In genomic region chr17:37067555-37068111, GRCh38 we compare ENCODE assay signal across 1 cellular context.
TF ChIP-seq lines count a peak whose summit lies in the region.

No MANE protein-coding gene starts in this region.

TF ChIP-seq in HepG2, 621 proteins besides CTCF, POLR2A, EP300 and RAD21 (continued from another document and continues in another):
- TF ChIP-seq AHDC1 (CRISPR knock-in tag; IDR thresholded peaks at IDR 0.05; ENCODE audit: borderline replicate concordance) (0 out of 2 replicates have a peak, but pooled peaks have one; percentile 18), ZNF17 (CRISPR knock-in tag; IDR thresholded peaks at IDR 0.05) (no peak), RBAK (CRISPR knock-in tag; IDR thresholded peaks at IDR 0.05) (no peak), MXD3 (CRISPR knock-in tag; IDR thresholded peaks at IDR 0.05) (peak; percentile 41; the same call in 1 of the 2 replicates), SKIL (CRISPR knock-in tag; IDR thresholded peaks at IDR 0.05; ENCODE audit: borderline replicate concordance) (0 out of 2 replicates have a peak, but pooled peaks have one; percentile 29), MAZ (IDR thresholded peaks at IDR 0.05; ENCODE audit: borderline replicate concordance, low read depth, low read length) (no peak), MAZ (CRISPR knock-in tag; IDR thresholded peaks at IDR 0.05; ENCODE audit: low read depth) (no peak), ZNF329 (CRISPR knock-in tag; IDR thresholded peaks at IDR 0.05; ENCODE audit: low read depth) (0 out of 2 replicates have a peak, but pooled peaks have one; percentile 53), HNF4A (CRISPR knock-in tag; IDR thresholded peaks at IDR 0.05) (peak; percentile 38; the same call in 1 of the 2 replicates), PRDM15 (CRISPR knock-in tag; IDR thresholded peaks at IDR 0.05) (peak; percentile 83), ZSCAN29 (CRISPR knock-in tag; conservative IDR thresholded peaks at IDR 0.05) (0 out of 2 replicates have a peak, but pooled peaks have one; percentile 5), FOXO1 (CRISPR knock-in tag; IDR thresholded peaks at IDR 0.05) (peak; percentile 80), ATF7 (IDR thresholded peaks at IDR 0.05) (no peak), ATF7 (CRISPR knock-in tag; IDR thresholded peaks at IDR 0.05) (0 out of 2 replicates have a peak, but pooled peaks have one; percentile 21), ZNF709 (CRISPR knock-in tag; IDR thresholded peaks at IDR 0.05) (no peak), FOXP4 (CRISPR knock-in tag; IDR thresholded peaks at IDR 0.05) (peak; percentile 90), MAF1 (CRISPR knock-in tag; IDR thresholded peaks at IDR 0.05; ENCODE audit: borderline replicate concordance) (no peak), MLXIP (CRISPR knock-in tag; IDR thresholded peaks at IDR 0.05; ENCODE audit: borderline replicate concordance) (no peak), ATF6 (CRISPR knock-in tag; conservative IDR thresholded peaks at IDR 0.05) (no peak), ZNF644 (CRISPR knock-in tag; IDR thresholded peaks at IDR 0.05; ENCODE audit: low read depth) (peak; percentile 48; the same call in 1 of the 2 replicates), ESRRA (CRISPR knock-in tag; IDR thresholded peaks at IDR 0.05; ENCODE audit: low read depth) (peak; percentile 33; the same call in 1 of the 2 replicates), ZNF878 (CRISPR knock-in tag; IDR thresholded peaks at IDR 0.05) (peak; percentile 82), CEBPB (IDR thresholded peaks at IDR 0.05; ENCODE audit: borderline replicate concordance, low read depth, low read length) (no peak), ZNF24 (IDR thresholded peaks at IDR 0.05) (no peak), DMAP1 (CRISPR knock-in tag; IDR thresholded peaks at IDR 0.05) (0 out of 2 replicates have a peak, but pooled peaks have one; percentile 50), MXD1 (CRISPR knock-in tag; IDR thresholded peaks at IDR 0.05) (peak; percentile 55), ZGPAT (CRISPR knock-in tag; IDR thresholded peaks at IDR 0.05) (peak; percentile 58; the same call in 1 of the 2 replicates), MTA1 (CRISPR knock-in tag; IDR thresholded peaks at IDR 0.05; ENCODE audit: borderline replicate concordance) (0 out of 2 replicates have a peak, but pooled peaks have one; percentile 12), ZNF343 (CRISPR knock-in tag; IDR thresholded peaks at IDR 0.05) (0 out of 2 replicates have a peak, but pooled peaks have one; percentile 30), LCORL (IDR thresholded peaks at IDR 0.05) (no peak), LCORL (CRISPR knock-in tag; IDR thresholded peaks at IDR 0.05) (peak; percentile 72), TEAD3 (CRISPR knock-in tag; optimal IDR thresholded peaks at IDR 0.05; ENCODE audit: borderline replicate concordance) (peak; percentile 74), SP2 (CRISPR knock-in tag; IDR thresholded peaks at IDR 0.05) (no peak), ZNF749 (CRISPR knock-in tag; IDR thresholded peaks at IDR 0.05; ENCODE audit: borderline replicate concordance) (peak; percentile 37; the same call in 1 of the 2 replicates), NCOA2 (CRISPR knock-in tag; IDR thresholded peaks at IDR 0.05) (peak; percentile 42; the same call in 1 of the 2 replicates), PHF21A (CRISPR knock-in tag; IDR thresholded peaks at IDR 0.05) (peak; percentile 73), ZNF274 (CRISPR knock-in tag; IDR thresholded peaks at IDR 0.05) (0 out of 2 replicates have a peak, but pooled peaks have one; percentile 14)
